ENCODE assay signal across 1 cellular context in the genomic region with DNA sequence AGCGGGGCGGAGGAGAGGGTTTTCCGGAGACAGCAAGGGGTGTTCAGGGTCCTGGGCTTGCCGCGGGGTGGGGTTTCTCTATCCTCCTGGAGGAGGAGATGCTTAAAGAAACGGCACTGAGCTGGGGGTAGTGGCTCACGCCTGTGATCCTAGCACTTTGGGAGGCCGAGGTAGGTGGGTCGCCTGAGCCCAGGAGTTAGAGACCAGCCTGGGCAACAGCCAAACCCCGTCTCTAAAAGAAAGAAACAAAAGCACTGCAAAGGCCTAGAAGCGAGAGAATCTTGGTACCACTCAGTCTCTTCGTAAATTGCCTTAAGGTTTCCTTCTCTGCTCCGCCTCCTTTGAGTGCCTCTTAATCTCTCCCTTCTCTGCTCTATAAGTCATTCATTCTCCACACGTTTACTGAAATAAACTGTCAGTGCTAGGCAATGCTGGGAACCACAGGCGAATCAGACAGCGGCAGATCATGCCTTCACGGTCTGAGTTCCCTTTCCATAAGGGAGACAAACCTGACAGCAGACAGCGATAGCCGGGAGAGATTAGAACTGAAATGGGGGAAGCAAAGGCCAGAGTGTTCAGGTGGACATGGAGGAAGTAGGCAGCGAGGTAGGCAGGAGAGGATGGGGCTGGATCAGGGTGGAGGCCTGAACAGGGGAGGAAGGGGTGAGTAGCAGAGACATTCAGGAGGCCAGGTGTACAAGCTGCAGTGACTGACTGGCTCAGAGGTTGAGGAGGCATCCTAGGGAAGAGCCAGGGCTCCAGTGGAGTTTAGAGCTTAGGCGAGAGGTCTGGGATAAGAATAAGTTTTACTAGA.
TF ChIP-seq lines count a peak whose summit lies in the region.

No MANE protein-coding gene starts in this region.

TF ChIP-seq in WTC11, 78 proteins besides CTCF, POLR2A, EP300 and RAD21 (continued from another document):
- TF ChIP-seq, protein P1, sequence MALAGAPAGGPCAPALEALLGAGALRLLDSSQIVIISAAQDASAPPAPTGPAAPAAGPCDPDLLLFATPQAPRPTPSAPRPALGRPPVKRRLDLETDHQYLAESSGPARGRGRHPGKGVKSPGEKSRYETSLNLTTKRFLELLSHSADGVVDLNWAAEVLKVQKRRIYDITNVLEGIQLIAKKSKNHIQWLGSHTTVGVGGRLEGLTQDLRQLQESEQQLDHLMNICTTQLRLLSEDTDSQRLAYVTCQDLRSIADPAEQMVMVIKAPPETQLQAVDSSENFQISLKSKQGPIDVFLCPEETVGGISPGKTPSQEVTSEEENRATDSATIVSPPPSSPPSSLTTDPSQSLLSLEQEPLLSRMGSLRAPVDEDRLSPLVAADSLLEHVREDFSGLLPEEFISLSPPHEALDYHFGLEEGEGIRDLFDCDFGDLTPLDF (CRISPR knock-in tag; IDR thresholded peaks at IDR 0.05) = no peak
- TF ChIP-seq SOX15 (CRISPR knock-in tag; IDR thresholded peaks at IDR 0.05) = no peak
